8 cellular contexts compared by ENCODE assay signal in genomic region chr11:130001491-130002351, GRCh38. TPM values are rescaled to one million over a fixed set of nuclear protein-coding genes. Genes with fewer than 3 reads are reported as not detected.
A peak's percentile ranks its signal among the peaks of the same experiment; 100 is the strongest.
DNase-seq lines count a peak whose midpoint lies in the region; ATAC-seq and TF ChIP-seq lines count a peak whose summit lies in the region.

No MANE protein-coding gene starts in this region.

- DNase-seq in Peyer's patch (peak; percentile 38 to 74 (median 64)), ascending aorta (ENCODE audit: low spot score in 2 of 2) (peak in 1 of 2 donors; percentile 68), hepatic stellate cell (ENCODE audit: low spot score) (peak; percentile 63), retina (peak; percentile 82), OCI-M2 (lab: John Stamatoyannopoulos, UW; ENCODE audit: unreplicated experiment) (no peak)

- TF ChIP-seq CTCF in Peyer's patch (IDR thresholded peaks at IDR 0.05): peak in 1 of 6 experiments; percentile 4
- peak in 1 of 3 experiments; percentile 16 for TF ChIP-seq CTCF in ascending aorta (IDR thresholded peaks at IDR 0.05)

- H3K4me1 ChIP-seq in BLaER1 treated with 17β-estradiol and CSF1 and Interleukin-3, amounts not matched to agents 10 nM and 100 nM: peaks cover 29 to 52% (median 44%) of the 10 kb centered on the region in 10 experiments
- H3K4me1 ChIP-seq in Peyer's patch: peaks cover 0 to 36% (median 6%) of the 10 kb centered on the region in 4 donors
- peaks cover 3 to 19% of the 10 kb centered on the region in 2 donors for H3K4me1 ChIP-seq in ascending aorta

- peak overlapping the region; percentile 97 to 100 (median 98) for H3K9ac ChIP-seq in BLaER1 treated with 17β-estradiol and CSF1 and Interleukin-3, amounts not matched to agents 10 nM and 100 nM

- peak overlapping the region; percentile 76 to 88 (median 82) for H3K4me3 ChIP-seq in BLaER1 treated with 17β-estradiol and CSF1 and Interleukin-3, amounts not matched to agents 10 nM and 100 nM
- H3K4me3 ChIP-seq in Peyer's patch (peak overlapping the region; percentile 81 to 98 (median 90)), ascending aorta (peak overlapping the region; percentile 96 to 99)

- peak overlapping the region; percentile 98 to 100 (median 99) for H3K27ac ChIP-seq in BLaER1 treated with 17β-estradiol and CSF1 and Interleukin-3, amounts not matched to agents 10 nM and 100 nM
- H3K27ac ChIP-seq in Peyer's patch (peak overlapping the region; percentile 96 to 100 (median 99)), ascending aorta (peak overlapping the region; percentile 97 to 100)

- TF ChIP-seq POLR2A in Peyer's patch (IDR thresholded peaks at IDR 0.05): peak; percentile 24 to 72

- peaks cover 0 to 11% (median 7%) of the 10 kb centered on the region in 11 experiments; a peak in 19 of 22 replicates for H3K9me3 ChIP-seq in BLaER1 treated with 17β-estradiol and CSF1 and Interleukin-3, amounts not matched to agents 10 nM and 100 nM (replicated peaks in 1 of 11)
- H3K9me3 ChIP-seq in Peyer's patch: no peaks in the 10 kb centered on the region
- H3K9me3 ChIP-seq in ascending aorta: no peaks in the 10 kb centered on the region

- peaks cover 8 to 32% (median 15%) of the 10 kb centered on the region in 11 experiments for H3K36me3 ChIP-seq in BLaER1 treated with 17β-estradiol and CSF1 and Interleukin-3, amounts not matched to agents 10 nM and 100 nM
- H3K36me3 ChIP-seq in Peyer's patch (no peaks in the 10 kb centered on the region), ascending aorta (no peaks in the 10 kb centered on the region)

- peaks cover 0 to 6% (median 0%) of the 10 kb centered on the region in 11 experiments; a peak in 2 of 22 replicates for H4K20me1 ChIP-seq in BLaER1 treated with 17β-estradiol and CSF1 and Interleukin-3, amounts not matched to agents 10 nM and 100 nM

- H3K27me3 ChIP-seq in BLaER1 treated with 17β-estradiol and CSF1 and Interleukin-3, amounts not matched to agents 10 nM and 100 nM: no peaks in the 10 kb centered on the region
- H3K27me3 ChIP-seq in Peyer's patch (no peaks in the 10 kb centered on the region), ascending aorta (no peaks in the 10 kb centered on the region)

- ATAC-seq in GM18909 (IDR thresholded peaks at IDR 0.05; ENCODE audit: poor library complexity, unreplicated experiment) (peak; percentile 28), HG03159 (IDR thresholded peaks at IDR 0.05; ENCODE audit: unreplicated experiment) (peak; percentile 25)

- peak overlapping the region; percentile 67 to 93 (median 88) for H3K4me2 ChIP-seq in BLaER1 treated with 17β-estradiol and CSF1 and Interleukin-3, amounts not matched to agents 10 nM and 100 nM

- intact Hi-C loops in ascending aorta (cut with DNase I): loop anchor here (2.0 to 5.0 kb wide), 5 partner anchors 104 to 915 kb away; partner anchors contain the start of genes NFRKB, SNX19 and ZBTB44

RNA-seq across cellular contexts. Expression of gene PRDM10, which starts 0.9 kb away (rescaled TPM):
- total RNA-seq in Peyer's patch (10 to 100 TPM; 16.5 to 72.6 (median 26.4) TPM), ascending aorta (48.1 TPM)
